Comparison of ENCODE assay signal across 21 cellular contexts in genomic region chrX:74178536-74178935, GRCh38.
DNase-seq lines count a peak whose midpoint lies in the region; ATAC-seq, FAIRE-seq and TF ChIP-seq lines count a peak whose summit lies in the region.
"Had no signal": no experiment of that assay in that cellular context is flagged by ENCODE, and none has a peak within 500 bp of the region (broad histone marks: within the 10 kb centered on the region; RNA-seq: fewer than 3 reads in every experiment).

No MANE protein-coding gene starts in this region.

- peak overlapping the region; percentile 57 for H3K4me3 Mint-ChIP-seq in nephron progenitor cell
- H3K4me3 Mint-ChIP-seq: CD4-positive, alpha-beta memory T cell; naive thymus-derived CD8-positive, alpha-beta T cell; T-helper 2 cell treated with Interferon-gamma antibody and Interleukin-4, amounts not matched to agents 5 μg/mL and 100 μg/mL, for 36 hours had no signal

- no peak overlapping the region for H3K4me3 ChIP-seq in A549
- no peak overlapping the region for H3K4me3 ChIP-seq in Karpas-422 (ENCODE audit: low read length)
- H3K4me3 ChIP-seq: lung, prostate gland had no signal

- no peaks in the 10 kb centered on the region for H3K9me2 ChIP-seq in Karpas-422 (replicated peaks; ENCODE audit: insufficient read depth, low read length)

- peaks cover 42% of the 10 kb centered on the region for H3K36me3 Mint-ChIP-seq in nephron progenitor cell (ENCODE audit: low read depth)

- POLR2A ChIA-PET in A549 (lab: Yijun Ruan, JAX) = no interaction called here
- POLR2A ChIA-PET in HEK293T (lab: Yijun Ruan, JAX) = interaction anchor here (1.1 to 1.8 kb wide), 2 partner anchors 72 to 327 kb away, joined by 3 to 6 read pairs; no protein-coding TSS in a partner anchor

- H3K79me2 ChIP-seq in Karpas-422 (ENCODE audit: low read length) = no peaks in the 10 kb centered on the region

- ATAC-seq in A549 = peak in 1 of 2 experiments; percentile 62; a peak in 3 of 6 replicates
- ATAC-seq in GM19395 (IDR thresholded peaks at IDR 0.05; ENCODE audit: unreplicated experiment) = no peak
- no peak for ATAC-seq in HG03097 (IDR thresholded peaks at IDR 0.05; ENCODE audit: low FRiP score, unreplicated experiment)
- ATAC-seq: activated CD4-positive, CD25-positive, alpha-beta regulatory T cell treated with anti-CD3 and anti-CD28 coated beads, Interleukin-2, amount 50 U/mL, for 24 hours; foreskin keratinocyte; naive thymus-derived CD8-positive, alpha-beta T cell; stimulated activated naive CD8-positive, alpha-beta T cell treated with anti-CD3 and anti-CD28 coated beads, Interleukin-15, Interleukin-2, amounts not matched to agents 100 U/mL and 50 U/mL, for 24 hours had no signal

- TF ChIP-seq POLR2A in A549 (IDR thresholded peaks at IDR 0.05; ENCODE audit: low read length) = no peak

- TF ChIP-seq EP300 in A549 (IDR thresholded peaks at IDR 0.05) = no peak

- no peak for TF ChIP-seq CTCF in A549 (IDR thresholded peaks at IDR 0.05)
- no peak for TF ChIP-seq CTCF in nephron progenitor cell (IDR thresholded peaks at IDR 0.05)

- peak overlapping the region; percentile 44 for H3K27ac Mint-ChIP-seq in nephron progenitor cell
- H3K27ac Mint-ChIP-seq: CD4-positive, alpha-beta memory T cell; T-helper 2 cell treated with Interferon-gamma antibody and Interleukin-4, amounts not matched to agents 5 μg/mL and 100 μg/mL, for 36 hours had no signal

- H3K27ac ChIP-seq in A549 = peak overlapping the region in 1 of 2 experiments; percentile 38; a peak in 2 of 6 replicates
- no peak overlapping the region for H3K27ac ChIP-seq in Karpas-422 (ENCODE audit: low read length)
- H3K27ac ChIP-seq: foreskin keratinocyte, KMS-11, prostate gland had no signal

- no peaks in the 10 kb centered on the region for H3K27me3 Mint-ChIP-seq in nephron progenitor cell (ENCODE audit: low read depth, poor library complexity)
- H3K27me3 Mint-ChIP-seq: CD4-positive, alpha-beta memory T cell; naive thymus-derived CD8-positive, alpha-beta T cell had no signal

- no peak for TF ChIP-seq RAD21 in A549 (conservative IDR thresholded peaks at IDR 0.05 in 1 of 2, IDR thresholded peaks at IDR 0.05 in 1 of 2)

- H3K4me1 ChIP-seq in A549 (peaks cover 18% of the 10 kb centered on the region), Karpas-422 (ENCODE audit: low read length) (no peaks in the 10 kb centered on the region)
- H3K4me1 ChIP-seq: foreskin keratinocyte, prostate gland had no signal

- no peak overlapping the region for H2AFZ ChIP-seq in Karpas-422 (ENCODE audit: low read length)

- DNase-seq in A549 (ENCODE audit: low read depth in 1 of 2, low spot score in 1 of 2) = no peak
- DNase-seq in HEK293T (ENCODE audit: extremely low spot score) = peak; percentile 61
- peak; percentile 5 for DNase-seq in glomerular visceral epithelial cell (ENCODE audit: extremely low spot score)
- DNase-seq in nephron progenitor cell = peak; percentile 53
- DNase-seq in activated CD4-positive, alpha-beta T cell treated with anti-CD3 and anti-CD28 coated beads, Interleukin-2, amount 50 U/mL, for 48 hours = no peak
- no peak for DNase-seq in Karpas-422
- DNase-seq: CD4-positive, alpha-beta memory T cell; naive thymus-derived CD8-positive, alpha-beta T cell; NCI-H1105; NCI-H2107; NCI-H526 treated with DMSO at 0.1 percent for 48 hours; stimulated activated CD4-positive, alpha-beta T cell treated with anti-CD3 and anti-CD28 coated beads, Interleukin-15, amount 100 ng/mL, for 24 hours; stimulated activated naive CD8-positive, alpha-beta T cell treated with anti-CD3 and anti-CD28 coated beads, Interleukin-15, Interleukin-2, amounts not matched to agents 100 U/mL and 50 U/mL, for 24 hours had no signal

- no peak for FAIRE-seq in A549 (lab: Jason Lieb, UNC)

- no peaks in the 10 kb centered on the region for H4K20me1 ChIP-seq in Karpas-422 (ENCODE audit: insufficient read depth, low read depth, low read length)

- no peaks in the 10 kb centered on the region for H3K36me3 ChIP-seq in Karpas-422 (ENCODE audit: insufficient read depth, low read length)
- H3K36me3 ChIP-seq: prostate gland had no signal

- CTCF ChIA-PET in A549 (lab: Yijun Ruan, JAX) (interaction anchor here (1.2 to 1.4 kb wide), 2 partner anchors 16 to 166 kb away, joined by 3 to 4 read pairs; no protein-coding TSS in a partner anchor), HEK293T (lab: Yijun Ruan, JAX) (interaction anchor here (1.0 kb wide), 2 partner anchors 14 to 204 kb away, joined by 3 read pairs; no protein-coding TSS in a partner anchor)

- no peaks in the 10 kb centered on the region for H3K9me3 ChIP-seq in A549
- no peaks in the 10 kb centered on the region for H3K9me3 ChIP-seq in Karpas-422 (ENCODE audit: low read length)
- H3K9me3 ChIP-seq: prostate gland had no signal

- H3K4me2 ChIP-seq in A549 (peak overlapping the region; percentile 51), Karpas-422 (ENCODE audit: low read depth, low read length, poor library complexity, severe bottlenecking) (no peak overlapping the region)
- H3K4me2 ChIP-seq: KMS-11 had no signal

- 83% methylated on average over 12 of the region's 12 CpGs for WGBS in A549 (ENCODE audit: missing lambda C conversion rate)

- H3K4me1 Mint-ChIP-seq in nephron progenitor cell = peaks cover 42% of the 10 kb centered on the region
- H3K4me1 Mint-ChIP-seq: CD4-positive, alpha-beta memory T cell; naive thymus-derived CD8-positive, alpha-beta T cell had no signal

- no peak overlapping the region for H3K9ac ChIP-seq in Karpas-422 (ENCODE audit: low read length)
- H3K9ac ChIP-seq: KMS-11 had no signal

- H3K27me3 ChIP-seq in Karpas-422 (ENCODE audit: low read length) = no peaks in the 10 kb centered on the region
- H3K27me3 ChIP-seq: foreskin keratinocyte had no signal

- H3K9me3 Mint-ChIP-seq in nephron progenitor cell = peaks cover 34% of the 10 kb centered on the region

TF ChIP-seq in A549, 52 proteins besides CTCF, POLR2A, EP300 and RAD21:
- no peak for TF ChIP-seq HOXB5 (CRISPR knock-in tag; IDR thresholded peaks at IDR 0.05)
- TF ChIP-seq FOSB (CRISPR knock-in tag; IDR thresholded peaks at IDR 0.05) = no peak
- TF ChIP-seq SMC3 (IDR thresholded peaks at IDR 0.05) = no peak
- no peak for TF ChIP-seq RCOR1 (IDR thresholded peaks at IDR 0.05; ENCODE audit: low read depth, low read length)
- TF ChIP-seq CBX2 (IDR thresholded peaks at IDR 0.05; ENCODE audit: borderline replicate concordance, low read depth) = no peak
- no peak for TF ChIP-seq CBX8 (IDR thresholded peaks at IDR 0.05)
- TF ChIP-seq SREBF2 (IDR thresholded peaks at IDR 0.05) = no peak
- TF ChIP-seq E2F6 (IDR thresholded peaks at IDR 0.05; ENCODE audit: borderline replicate concordance, low read depth) = no peak
- no peak for TF ChIP-seq ZC3H11A (IDR thresholded peaks at IDR 0.05)

TF ChIP-seq in HEK293T, 16 proteins besides CTCF, POLR2A, EP300 and RAD21:
- TF ChIP-seq SUZ12 (IDR thresholded peaks at IDR 0.05) (no peak), PKNOX1 (IDR thresholded peaks at IDR 0.05) (no peak), L3MBTL2 (conservative IDR thresholded peaks at IDR 0.05) (no peak), FOXK2 (IDR thresholded peaks at IDR 0.05) (no peak), NFRKB (IDR thresholded peaks at IDR 0.05) (no peak), ELF4 (IDR thresholded peaks at IDR 0.05) (no peak), BHLHE40 (IDR thresholded peaks at IDR 0.05; ENCODE audit: borderline replicate concordance) (no peak), HDGF (IDR thresholded peaks at IDR 0.05; ENCODE audit: borderline replicate concordance) (no peak), TARDBP (IDR thresholded peaks at IDR 0.05) (no peak), ARNT (IDR thresholded peaks at IDR 0.05) (no peak), FOXM1 (IDR thresholded peaks at IDR 0.05; ENCODE audit: borderline replicate concordance) (no peak), FOXA1 (IDR thresholded peaks at IDR 0.05) (no peak), LEF1 (IDR thresholded peaks at IDR 0.05; ENCODE audit: borderline replicate concordance) (no peak), CTBP1 (IDR thresholded peaks at IDR 0.05; ENCODE audit: borderline replicate concordance) (no peak), SP1 (IDR thresholded peaks at IDR 0.05) (no peak), ZNF384 (IDR thresholded peaks at IDR 0.05) (no peak)

Comparison
In these comparisons a context has a peak if more than half of its experiments do, and no peak if none do; other contexts are left out.
1. DNase-seq: peak in HEK293T (single experiment), glomerular visceral epithelial cell (single experiment) and nephron progenitor cell (single experiment); none in A549 (0 of 2), activated CD4-positive, alpha-beta T cell treated with anti-CD3 and anti-CD28 coated beads, Interleukin-2, amount 50 U/mL, for 48 hours (0 of 2) and Karpas-422 (single experiment).